ENCODE assay signal across 1 cellular context in genomic region chr3:14524311-14524711, GRCh38.
TF ChIP-seq lines count a peak whose summit lies in the region.

No MANE protein-coding gene starts in this region.

TF ChIP-seq in K562, 482 proteins besides CTCF, POLR2A, EP300 and RAD21 (continued from another document):
- TF ChIP-seq ARID4B (CRISPR knock-in tag; IDR thresholded peaks at IDR 0.05) (no peak), POLR2G (IDR thresholded peaks at IDR 0.05; ENCODE audit: low read depth, low read length) (no peak), CLOCK (CRISPR knock-in tag; IDR thresholded peaks at IDR 0.05; ENCODE audit: borderline replicate concordance) (no peak), HMG20B (CRISPR knock-in tag; IDR thresholded peaks at IDR 0.05) (no peak), CBX5 (IDR thresholded peaks at IDR 0.05; ENCODE audit: borderline replicate concordance, low read depth) (no peak), ZBTB33 (CRISPR knock-in tag; IDR thresholded peaks at IDR 0.05) (0 out of 2 replicates have a peak, but pooled peaks have one; percentile 51), ATF7 (IDR thresholded peaks at IDR 0.05) (peak; percentile 54; the same call in 1 of the 2 replicates), ILK (tag; IDR thresholded peaks at IDR 0.05; ENCODE audit: borderline replicate concordance, low read depth) (no peak), GMEB1 (CRISPR knock-in tag; IDR thresholded peaks at IDR 0.05) (no peak), JUN (IDR thresholded peaks at IDR 0.05; ENCODE audit: borderline replicate concordance, low read depth, low read length) (peak; percentile 68; the same call in 1 of the 2 replicates), JUN (CRISPR knock-in tag; IDR thresholded peaks at IDR 0.05; ENCODE audit: borderline replicate concordance) (no peak), ZNF449 (CRISPR knock-in tag; IDR thresholded peaks at IDR 0.05) (no peak), RBM15 (IDR thresholded peaks at IDR 0.05; ENCODE audit: insufficient read depth, low read length) (no peak), ATF3 (IDR thresholded peaks at IDR 0.05) (peak; percentile 91), ATF3 (CRISPR knock-in tag; conservative IDR thresholded peaks at IDR 0.05) (no peak), LARP7 (IDR thresholded peaks at IDR 0.05) (no peak), CXXC5 (CRISPR knock-in tag; IDR thresholded peaks at IDR 0.05) (no peak), ZNF311 (CRISPR knock-in tag; IDR thresholded peaks at IDR 0.05) (no peak), ZNF324 (CRISPR knock-in tag; IDR thresholded peaks at IDR 0.05) (no peak), ZNF280A (IDR thresholded peaks at IDR 0.05; ENCODE audit: low read depth, partially characterized antibody) (no peak), PBX2 (CRISPR knock-in tag; IDR thresholded peaks at IDR 0.05; ENCODE audit: low read depth) (no peak), PBX2 (tag; conservative IDR thresholded peaks at IDR 0.05; ENCODE audit: low read depth) (no peak), ZNF830 (CRISPR knock-in tag; IDR thresholded peaks at IDR 0.05) (no peak), HNRNPLL (IDR thresholded peaks at IDR 0.05; ENCODE audit: low read depth, low read length, poor library complexity, severe bottlenecking) (no peak), ETS1 (conservative IDR thresholded peaks at IDR 0.05; ENCODE audit: control insufficient read depth, low read depth, low read length) (no peak), TCF15 (CRISPR knock-in tag; IDR thresholded peaks at IDR 0.05) (no peak), MTA3 (IDR thresholded peaks at IDR 0.05; ENCODE audit: borderline replicate concordance) (no peak), HOXB6 (CRISPR knock-in tag; IDR thresholded peaks at IDR 0.05; ENCODE audit: borderline replicate concordance) (no peak), RBBP5 (IDR thresholded peaks at IDR 0.05; ENCODE audit: borderline replicate concordance, insufficient read depth, low read length, poor library complexity, severe bottlenecking) (no peak), RFX7 (CRISPR knock-in tag; IDR thresholded peaks at IDR 0.05) (no peak), JUND (IDR thresholded peaks at IDR 0.05; ENCODE audit: borderline replicate concordance, low read depth, low read length) (peak; percentile 61; the same call in 1 of the 2 replicates), JUND (tag; IDR thresholded peaks at IDR 0.05; ENCODE audit: borderline replicate concordance, low read depth, low read length) (peak; percentile 62; the same call in 1 of the 3 replicates), ZNF224 (CRISPR knock-in tag; IDR thresholded peaks at IDR 0.05) (no peak), MXI1 (IDR thresholded peaks at IDR 0.05; ENCODE audit: low read depth, low read length) (no peak), THRA (IDR thresholded peaks at IDR 0.05) (no peak)
TF ChIP-seq in K562: peak in this region for 6.
